ENCODE assay signal across 8 cellular contexts in genomic region chr6:8006208-8006607, GRCh38. TPM values are rescaled to one million over a fixed set of nuclear protein-coding genes. Genes with fewer than 3 reads are reported as not detected.
DNase-seq lines count a peak whose midpoint lies in the region; ATAC-seq, FAIRE-seq and TF ChIP-seq lines count a peak whose summit lies in the region.

No MANE protein-coding gene starts in this region.

- TF ChIP-seq EP300 in GM12878 (IDR thresholded peaks at IDR 0.05; ENCODE audit: borderline replicate concordance in 1 of 2, control insufficient read depth in 1 of 2, low read depth in 2 of 2, low read length in 2 of 2): no peak

- POLR2A ChIA-PET in GM12878 (lab: Charles Lee): no interaction called here

- no peak for FAIRE-seq in GM12878 (lab: Jason Lieb, UNC)

- ATAC-seq in GM12878 (peak; percentile 46; the same call in 1 of the 3 replicates), HG03460 (IDR thresholded peaks at IDR 0.05; ENCODE audit: unreplicated experiment) (no peak), HG02970 (IDR thresholded peaks at IDR 0.05; ENCODE audit: low FRiP score, unreplicated experiment) (no peak), GM19328 (IDR thresholded peaks at IDR 0.05; ENCODE audit: unreplicated experiment) (no peak)

- intact Hi-C loops in GM12878 (cut with micrococcal nuclease; ENCODE audit: unreplicated experiment): loop anchor here (2.0 to 10.0 kb wide), 2 partner anchors 283 to 381 kb away; no protein-coding TSS in a partner anchor

- no peaks in the 10 kb centered on the region for H3K79me2 ChIP-seq in GM12878 (ENCODE audit: control insufficient read depth, insufficient read depth, low read length)

- H3K4me3 ChIP-seq in GM12878 (no peak overlapping the region), liver (ENCODE audit: low read depth in 1 of 3, low read length in 3 of 3) (no peak overlapping the region)

- CTCF ChIA-PET in GM12878 (lab: Yijun Ruan, JAX): interaction anchor here (0.6 to 3.6 kb wide), 15 partner anchors 9 to 288 kb away, joined by 3 to 29 read pairs (median 4); no protein-coding TSS in a partner anchor

- no peaks in the 10 kb centered on the region for H3K36me3 ChIP-seq in GM12878 (ENCODE audit: control insufficient read depth in 2 of 2, insufficient read depth in 2 of 2, low read length in 1 of 2)
- no peaks in the 10 kb centered on the region for H3K36me3 ChIP-seq in liver (ENCODE audit: control insufficient read depth in 4 of 4, insufficient read depth in 3 of 4, low read depth in 1 of 4, low read length in 3 of 4)

- in situ Hi-C loops in GM12878 (cut with MboI): no loop called here

- no peak overlapping the region for H2AFZ ChIP-seq in GM12878 (ENCODE audit: control insufficient read depth, low read depth, low read length)

- H3K27ac ChIP-seq in GM12878 (ENCODE audit: control insufficient read depth, insufficient read depth) (no peak overlapping the region), liver (ENCODE audit: low read depth in 1 of 2, low read length in 2 of 2) (no peak overlapping the region)

- no peaks in the 10 kb centered on the region for H4K20me1 ChIP-seq in GM12878 (ENCODE audit: control insufficient read depth, insufficient read depth)

- DNase-seq in GM03348 (ENCODE audit: low spot score): peak; percentile 77
- peak; percentile 50 for DNase-seq in M059J (ENCODE audit: low read depth)
- no peak for DNase-seq in GM12878 (ENCODE audit: low read depth, low spot score)
- DNase-seq in NCI-H128 (lab: John Stamatoyannopoulos, UW; ENCODE audit: unreplicated experiment): no peak

- BruUV-seq in GM12878 (replicated peaks; lab: Mats Ljungman, UMichigan): no TSS peak

- TF ChIP-seq CTCF in GM12878 (IDR thresholded peaks at IDR 0.05 in 2 of 3, conservative IDR thresholded peaks at IDR 0.05 in 1 of 3; ENCODE audit: control insufficient read depth in 2 of 3, extremely low read depth in 1 of 3, insufficient read depth in 1 of 3, low read depth in 3 of 3, low read length in 3 of 3): peak; percentile 27 to 51 (median 32); a peak in 4 of 6 replicates
- TF ChIP-seq CTCF in liver (IDR thresholded peaks at IDR 0.05; ENCODE audit: low read depth, low read length, missing input control): peak; percentile 44

- H3K9me3 ChIP-seq in GM12878 (replicated peaks; ENCODE audit: control insufficient read depth, insufficient read depth, low read length) (no peaks in the 10 kb centered on the region), liver (ENCODE audit: control insufficient read depth in 4 of 4, low read length in 3 of 4) (no peaks in the 10 kb centered on the region)

- H3K4me1 ChIP-seq in GM12878 (ENCODE audit: control insufficient read depth, insufficient read depth, low read length) (no peaks in the 10 kb centered on the region), liver (ENCODE audit: control insufficient read depth in 4 of 4, insufficient read depth in 4 of 4, low read length in 3 of 4) (no peaks in the 10 kb centered on the region)

- TF ChIP-seq POLR2A in GM12878 (IDR thresholded peaks at IDR 0.05; ENCODE audit: low read depth, low read length): no peak

- H3K4me2 ChIP-seq in GM12878 (ENCODE audit: control insufficient read depth, insufficient read depth): no peak overlapping the region

- no peak overlapping the region for H3K9ac ChIP-seq in GM12878 (ENCODE audit: control insufficient read depth, insufficient read depth, low read length)
- no peak overlapping the region for H3K9ac ChIP-seq in liver (ENCODE audit: low read depth in 1 of 2, low read length in 2 of 2)

- WGBS in GM12878 (ENCODE audit: insufficient coverage, insufficient replicate concordance, low lambda C conversion rate, missing lambda C conversion rate): 100% methylated on average over 1 of the region's 1 CpG
- WGBS in liver: 100% methylated on average over 1 of the region's 1 CpG

- peak; percentile 81 for TF ChIP-seq RAD21 in GM12878 (IDR thresholded peaks at IDR 0.05; ENCODE audit: insufficient read depth, low read depth, low read length)
- peak; percentile 78 to 79 for TF ChIP-seq RAD21 in liver (IDR thresholded peaks at IDR 0.05)

- no peaks in the 10 kb centered on the region for H3K27me3 ChIP-seq in GM12878 (replicated peaks in 1 of 2; ENCODE audit: control insufficient read depth in 2 of 2, insufficient read depth in 2 of 2, low read length in 1 of 2)
- H3K27me3 ChIP-seq in liver (ENCODE audit: control insufficient read depth in 4 of 4, insufficient read depth in 4 of 4, low read length in 3 of 4): no peaks in the 10 kb centered on the region

- SMC1A ChIA-PET in GM12878 (lab: Charles Lee; ENCODE audit: uncharacterized antibody, unreplicated experiment): interaction anchor here (0.7 to 1.3 kb wide), 7 partner anchors 12 to 283 kb away, joined by 3 to 10 read pairs (median 5); no protein-coding TSS in a partner anchor

- RAD21 ChIA-PET in GM12878 (lab: Charles Lee; ENCODE audit: unreplicated experiment): interaction anchor here (0.6 to 1.4 kb wide), 6 partner anchors 12 to 639 kb away, joined by 3 to 12 read pairs (median 4); no protein-coding TSS in a partner anchor

TF ChIP-seq in GM12878, 131 proteins besides CTCF, POLR2A, EP300 and RAD21 (continues in another document):
- no peak for TF ChIP-seq E2F8 (IDR thresholded peaks at IDR 0.05; ENCODE audit: low read depth, partially characterized antibody)

TF ChIP-seq in liver, 16 proteins besides CTCF, POLR2A, EP300 and RAD21:
- TF ChIP-seq GABPA (IDR thresholded peaks at IDR 0.05 in 1 of 2, conservative IDR thresholded peaks at IDR 0.05 in 1 of 2) (no peak), NR2F2 (IDR thresholded peaks at IDR 0.05) (no peak), YY1 (IDR thresholded peaks at IDR 0.05) (no peak), JUND (IDR thresholded peaks at IDR 0.05) (no peak), HNF4A (conservative IDR thresholded peaks at IDR 0.05) (no peak), HNF4G (IDR thresholded peaks at IDR 0.05) (no peak), FOXA1 (IDR thresholded peaks at IDR 0.05) (no peak), TAF1 (conservative IDR thresholded peaks at IDR 0.05) (no peak), FOXA2 (IDR thresholded peaks at IDR 0.05) (no peak), ATF3 (IDR thresholded peaks at IDR 0.05) (no peak)
- TF ChIP-seq, protein P1, sequence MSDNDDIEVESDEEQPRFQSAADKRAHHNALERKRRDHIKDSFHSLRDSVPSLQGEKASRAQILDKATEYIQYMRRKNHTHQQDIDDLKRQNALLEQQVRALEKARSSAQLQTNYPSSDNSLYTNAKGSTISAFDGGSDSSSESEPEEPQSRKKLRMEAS (IDR thresholded peaks at IDR 0.05): no peak
- TF ChIP-seq, protein P2, sequence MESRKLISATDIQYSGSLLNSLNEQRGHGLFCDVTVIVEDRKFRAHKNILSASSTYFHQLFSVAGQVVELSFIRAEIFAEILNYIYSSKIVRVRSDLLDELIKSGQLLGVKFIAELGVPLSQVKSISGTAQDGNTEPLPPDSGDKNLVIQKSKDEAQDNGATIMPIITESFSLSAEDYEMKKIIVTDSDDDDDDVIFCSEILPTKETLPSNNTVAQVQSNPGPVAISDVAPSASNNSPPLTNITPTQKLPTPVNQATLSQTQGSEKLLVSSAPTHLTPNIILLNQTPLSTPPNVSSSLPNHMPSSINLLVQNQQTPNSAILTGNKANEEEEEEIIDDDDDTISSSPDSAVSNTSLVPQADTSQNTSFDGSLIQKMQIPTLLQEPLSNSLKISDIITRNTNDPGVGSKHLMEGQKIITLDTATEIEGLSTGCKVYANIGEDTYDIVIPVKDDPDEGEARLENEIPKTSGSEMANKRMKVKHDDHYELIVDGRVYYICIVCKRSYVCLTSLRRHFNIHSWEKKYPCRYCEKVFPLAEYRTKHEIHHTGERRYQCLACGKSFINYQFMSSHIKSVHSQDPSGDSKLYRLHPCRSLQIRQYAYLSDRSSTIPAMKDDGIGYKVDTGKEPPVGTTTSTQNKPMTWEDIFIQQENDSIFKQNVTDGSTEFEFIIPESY (IDR thresholded peaks at IDR 0.05): no peak

RNA-seq across cellular contexts. Expression of gene BLOC1S5, which starts 58.0 kb away (rescaled TPM):
- 16.1 and 19.1 TPM in 2 replicates for total RNA-seq in M059J (2014; rRNA removed; shearing (Covaris generic))
- 17.3 and 20.5 TPM in 2 replicates for total RNA-seq in GM12878 (2013; cell fraction: nucleolus; rRNA removed)
- 15.5 and 16.8 TPM in 2 replicates for total RNA-seq in GM12878 (2014; rRNA removed)
- 18.4 and 18.6 TPM in 2 replicates for total RNA-seq in GM12878 (2014; rRNA removed; fragmentation: Illumina TruSeq; extraction: Trizol)
- 11.9 and 13.2 TPM in 2 replicates for total RNA-seq in GM12878 (2021)
- 6.4 TPM for polyA plus RNA-seq in GM12878 (2011; ENCODE audit: low read depth)
- 16.6 and 24.7 TPM in 2 replicates for polyA plus RNA-seq in GM12878 (2011; rRNA removed)
- polyA plus RNA-seq in GM12878 (2011; cell fraction: cytosol; rRNA removed): 6.4 and 6.6 TPM in 2 replicates
- polyA plus RNA-seq in GM12878 (2011; cell fraction: nucleus; rRNA removed): 2.3 and 2.5 TPM in 2 replicates
- 7.7 and 12.8 TPM in 2 replicates for polyA plus RNA-seq in GM12878 (2012)
- 22.2 and 33.2 TPM in 2 replicates for polyA plus RNA-seq in GM12878 (2014; fragmentation: Illumina TruSeq; extraction: Trizol)
- 1 to 10 TPM; 4.3 to 5.9 TPM for polyA plus RNA-seq in GM12878 (2014; fragmentation: Nextera tagmentation; extraction: Ambion mirVana)
- 11.3 and 15.1 TPM in 2 replicates for polyA plus RNA-seq in GM12878 (2014; rRNA removed)
- polyA plus RNA-seq in GM12878 (2016; fragmentation: Nextera tagmentation; extraction: Ambion mirVana): 10 to 100 TPM; 20.2 to 21.2 TPM
- 7.4 and 9.1 TPM in 2 replicates for polyA minus RNA-seq in GM12878 (2011; rRNA and poly(A)+ RNA removed)
- polyA minus RNA-seq in GM12878 (2011; cell fraction: cytosol; rRNA and poly(A)+ RNA removed): 4.5 and 6.8 TPM in 2 replicates
- 3.4 and 6.2 TPM in 2 replicates for polyA minus RNA-seq in GM12878 (2011; cell fraction: nucleus; rRNA and poly(A)+ RNA removed)
- total RNA-seq in liver: 10 to 100 TPM in 1 of 2 donors, 1 to 10 TPM in 1; 8.9 to 11.1 TPM
- polyA plus RNA-seq in liver: 1 to 10 TPM; 5.2 to 5.3 TPM

Comparison
In these comparisons a context has a peak if more than half of its experiments do, and no peak if none do; other contexts are left out.
1. DNase-seq: peak in GM03348 (single experiment) and M059J (single experiment); none in GM12878 (single experiment) and NCI-H128 (single experiment).